In genomic region chr10:109996766-109997171, GRCh38 we compare ENCODE assay signal across 12 cellular contexts. TPM values are rescaled to one million over a fixed set of nuclear protein-coding genes. Genes with fewer than 3 reads are reported as not detected.
DNase-seq lines count a peak whose midpoint lies in the region; ATAC-seq and FAIRE-seq lines count a peak whose summit lies in the region.
"Had no signal": no experiment of that assay in that cellular context is flagged by ENCODE, and none has a peak within 500 bp of the region (broad histone marks: within the 10 kb centered on the region; RNA-seq: fewer than 3 reads in every experiment).

No MANE protein-coding gene starts in this region.

- FAIRE-seq in G401.6 (lab: Jason Lieb, UNC) = peak; percentile 46

- intact Hi-C loops in left colon (cut with DNase I, micrococcal nuclease) = no loop called here

- ATAC-seq in GM21576 (IDR thresholded peaks at IDR 0.05; ENCODE audit: unreplicated experiment) (peak; percentile 33), HG03469 (IDR thresholded peaks at IDR 0.05; ENCODE audit: unreplicated experiment) (peak; percentile 24), left colon (peak; percentile 79)
- ATAC-seq: activated T-cell treated with anti-CD3 and anti-CD28 coated beads, Interleukin-2, amount 50 U/mL, for 72 hours had no signal

- no peak for DNase-seq in left colon
- no peak for DNase-seq in mucosa of gallbladder (ENCODE audit: low spot score)
- DNase-seq in cerebellar nuclear complex (lab: John Stamatoyannopoulos, UW) = no peak
- no peak for DNase-seq in NCI-H1092 treated with DMSO at 0.1 percent for 48 hours (lab: John Stamatoyannopoulos, UW)
- no peak for DNase-seq in activated naive CD4-positive, alpha-beta T cell (lab: John Stamatoyannopoulos, UW)
- DNase-seq: activated T-cell treated with anti-CD3 and anti-CD28 coated beads, Interleukin-2, amount 50 U/mL, for 72 hours; CD4-positive, alpha-beta memory T cell; nucleus accumbens; T-helper 1 cell had no signal

RNA-seq across cellular contexts. Expression of gene ADD3, which starts 11.0 kb away (rescaled TPM):
- total RNA-seq in left colon = 100 to 1,000 TPM; 139 to 143 TPM
- total RNA-seq in mucosa of gallbladder = 201 TPM

Comparison
In these comparisons a context has a peak if more than half of its experiments do, and no peak if none do; other contexts are left out.
1. ATAC-seq: peak in every context shown above with its lines; median percentile 79 in left colon; 33 in GM21576; 24 in HG03469.